8 cellular contexts compared by ENCODE assay signal in genomic region chr22:49855491-49855911, GRCh38. TPM values are rescaled to one million over a fixed set of nuclear protein-coding genes. Genes with fewer than 3 reads are reported as not detected.
DNase-seq lines count a peak whose midpoint lies in the region; ATAC-seq and TF ChIP-seq lines count a peak whose summit lies in the region.

No MANE protein-coding gene starts in this region.

- peaks cover 0 to 8% of the 10 kb centered on the region in 2 experiments for H3K36me3 ChIP-seq in mesenchymal stem cell (ENCODE audit: control insufficient read depth in 1 of 2, insufficient read depth in 2 of 2, low read depth in 1 of 2, low read length in 2 of 2)

- WGBS in mesenchymal stem cell, result 55% methylated on average over 7 of the region's 8 CpGs

- peaks cover 9% of the 10 kb centered on the region for H3K4me1 ChIP-seq in mesenchymal stem cell (ENCODE audit: control insufficient read depth, insufficient read depth, low read depth, low read length)

- H4K91ac ChIP-seq in mesenchymal stem cell (ENCODE audit: low read length), result no peak overlapping the region

- no peak overlapping the region for H3K14ac ChIP-seq in mesenchymal stem cell (ENCODE audit: low read length in 2 of 2)

- in situ Hi-C loops in astrocyte of the cerebellum (cut with HindIII; ENCODE audit: low sequenced_read_pairs), result no loop called here

- DNase-seq in AG09309 (ENCODE audit: low read depth) (no peak), HT1080 (ENCODE audit: low read depth) (peak; percentile 46), astrocyte of the cerebellum (ENCODE audit: low read depth) (no peak), mesenchymal stem cell (peak; percentile 53), UCSD-AML1 (lab: John Stamatoyannopoulos, UW; ENCODE audit: unreplicated experiment) (no peak), OCI-M1 (lab: John Stamatoyannopoulos, UW) (no peak), GDM1 (lab: John Stamatoyannopoulos, UW) (no peak)

- H2AK5ac ChIP-seq in mesenchymal stem cell (ENCODE audit: low read length, severe bottlenecking), result no peak overlapping the region

- peaks cover 3% of the 10 kb centered on the region for H3K79me1 ChIP-seq in mesenchymal stem cell (replicated peaks; ENCODE audit: low read length, poor library complexity, severe bottlenecking)

- H3K9ac ChIP-seq in mesenchymal stem cell (ENCODE audit: low read length), result peak overlapping the region; percentile 95

- no peaks in the 10 kb centered on the region for H3K9me3 ChIP-seq in mesenchymal stem cell (ENCODE audit: control insufficient read depth, low read length)

- no peak overlapping the region for H2BK15ac ChIP-seq in mesenchymal stem cell (ENCODE audit: low read depth, poor library complexity, severe bottlenecking)

- H3K4me3 ChIP-seq in AG09309 (ENCODE audit: control insufficient read depth, low read depth, low read length) (peak overlapping the region; percentile 11), astrocyte of the cerebellum (ENCODE audit: low read depth, low read length) (peak overlapping the region; percentile 78), mesenchymal stem cell (ENCODE audit: insufficient read depth in 1 of 2, low read depth in 1 of 2, low read length in 2 of 2) (peak overlapping the region in 1 of 2 experiments; percentile 96)

- H3K18ac ChIP-seq in mesenchymal stem cell (ENCODE audit: low read depth in 1 of 2, low read length in 2 of 2), result no peak overlapping the region

- peaks cover 3 to 7% of the 10 kb centered on the region in 2 experiments for H3K27me3 ChIP-seq in mesenchymal stem cell (ENCODE audit: control insufficient read depth in 1 of 2, insufficient read depth in 1 of 2, low read length in 2 of 2)

- peak overlapping the region; percentile 63 for H3K4me2 ChIP-seq in mesenchymal stem cell (ENCODE audit: low read length, poor library complexity, severe bottlenecking)

- TF ChIP-seq CTCF in AG09309 (IDR thresholded peaks at IDR 0.05; ENCODE audit: control insufficient read depth, insufficient read depth, low read depth, low read length, missing control alignments) (no peak), astrocyte of the cerebellum (IDR thresholded peaks at IDR 0.05; ENCODE audit: low read depth, low read length, missing control alignments) (no peak)

- no peak overlapping the region for H2BK5ac ChIP-seq in mesenchymal stem cell (ENCODE audit: low read depth, low read length, poor library complexity, severe bottlenecking)

- no peak overlapping the region for H4K8ac ChIP-seq in mesenchymal stem cell (ENCODE audit: low read length)

- no peak overlapping the region for H3K4ac ChIP-seq in mesenchymal stem cell (ENCODE audit: low read depth in 1 of 2, low read length in 2 of 2)

- no peak overlapping the region for H2BK12ac ChIP-seq in mesenchymal stem cell (ENCODE audit: low read length in 2 of 2)

- ATAC-seq in HG03139 (IDR thresholded peaks at IDR 0.05; ENCODE audit: unreplicated experiment), result no peak

- no peak overlapping the region for H3K27ac ChIP-seq in mesenchymal stem cell (ENCODE audit: low read length, poor library complexity, severe bottlenecking)

- H2BK120ac ChIP-seq in mesenchymal stem cell (ENCODE audit: low read depth, low read length), result no peak overlapping the region

- H2AFZ ChIP-seq in mesenchymal stem cell (ENCODE audit: low read depth, low read length), result no peak overlapping the region

- H3K23ac ChIP-seq in mesenchymal stem cell (ENCODE audit: low read length in 2 of 2), result no peak overlapping the region

RNA-seq across cellular contexts. Expression of gene ZBED4, which starts 1.9 kb away (rescaled TPM):
- total RNA-seq in HT1080 (2014; rRNA removed; shearing (Covaris generic)), result 11.9 and 15.1 TPM in 2 replicates
- 13.5 and 14.4 TPM in 2 replicates for polyA plus RNA-seq in HT1080 (2015; cell fraction: cytosol; rRNA removed)
- polyA plus RNA-seq in HT1080 (2015; cell fraction: nucleus; rRNA removed), result 11.4 and 12.1 TPM in 2 replicates
- 11.3 TPM for polyA plus RNA-seq in mesenchymal stem cell (2013, experiment 1 of 2)
- polyA plus RNA-seq in mesenchymal stem cell (2013, experiment 2 of 2), result 11.2 TPM

RNA-seq across cellular contexts. Expression of gene BRD1, which starts 27.8 kb away (rescaled TPM):
- total RNA-seq in HT1080 (2014; rRNA removed; shearing (Covaris generic)), result 11.6 and 14.4 TPM in 2 replicates
- 11.7 and 13.1 TPM in 2 replicates for polyA plus RNA-seq in HT1080 (2015; cell fraction: cytosol; rRNA removed)
- polyA plus RNA-seq in HT1080 (2015; cell fraction: nucleus; rRNA removed), result 24.7 and 28.7 TPM in 2 replicates
- polyA plus RNA-seq in mesenchymal stem cell (2013, experiment 1 of 2), result 10.2 TPM
- polyA plus RNA-seq in mesenchymal stem cell (2013, experiment 2 of 2), result 10.1 TPM

Comparison
In these comparisons a context has a peak if more than half of its experiments do, and no peak if none do; other contexts are left out.
1. DNase-seq: peak in HT1080 (single experiment) and mesenchymal stem cell (single experiment); none in AG09309 (single experiment), astrocyte of the cerebellum (single experiment), UCSD-AML1 (single experiment), OCI-M1 (single experiment) and GDM1 (single experiment).